In the genomic region with DNA sequence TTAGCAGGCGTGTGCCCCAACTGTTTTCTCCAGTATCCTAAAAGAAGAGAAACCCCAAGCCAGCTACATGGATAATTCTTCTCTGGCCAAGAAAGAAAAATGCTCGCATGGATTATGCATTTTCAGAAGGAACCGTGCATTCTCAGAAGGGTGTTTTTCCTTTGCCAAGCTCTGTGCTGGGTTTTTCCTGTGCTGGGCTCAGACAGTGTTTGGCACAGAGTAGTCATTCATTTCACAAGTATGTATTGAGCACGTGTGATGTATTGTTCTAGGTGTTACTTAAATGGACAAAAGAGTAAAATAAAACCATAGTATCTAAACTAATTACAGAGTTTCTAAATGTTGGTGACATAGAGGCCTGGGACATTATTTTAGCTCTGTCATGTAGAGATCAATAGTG, we compare ENCODE assay signal across 11 cellular contexts.
DNase-seq lines count a peak whose midpoint lies in the region; ATAC-seq and TF ChIP-seq lines count a peak whose summit lies in the region.
"Had no signal": no experiment of that assay in that cellular context is flagged by ENCODE, and none has a peak within 500 bp of the region (broad histone marks: within the 10 kb centered on the region; RNA-seq: fewer than 3 reads in every experiment).

No MANE protein-coding gene starts in this region.

- H3K4me1 Mint-ChIP-seq in WTC11, result peaks cover 15% of the 10 kb centered on the region
- H3K4me1 Mint-ChIP-seq: activated naive CD8-positive, alpha-beta T cell treated with anti-CD3 and anti-CD28 coated beads, Interleukin-2, amount 50 U/mL, for 24 hours; CD4-positive, alpha-beta memory T cell had no signal

- no peaks in the 10 kb centered on the region for H3K4me1 ChIP-seq in NT2/D1 (ENCODE audit: insufficient read depth, insufficient read length)
- peaks cover 13% of the 10 kb centered on the region; the same call in 1 of the 2 replicates for H3K4me1 ChIP-seq in iPS-20b (ENCODE audit: insufficient read depth, low read length)

- H3K27ac ChIP-seq in cingulate gyrus (ENCODE audit: low read depth, low read length) (peak overlapping the region; percentile 52), iPS-20b (ENCODE audit: low read length) (no peak overlapping the region), substantia nigra (ENCODE audit: low read depth, low read length, poor library complexity, severe bottlenecking) (peak overlapping the region; percentile 47)

- H3K4me3 ChIP-seq in NT2/D1 (ENCODE audit: insufficient read length, low read depth), result no peak overlapping the region
- no peak overlapping the region for H3K4me3 ChIP-seq in iPS-20b (ENCODE audit: low read length)

- H3K4me3 Mint-ChIP-seq in WTC11, result no peak overlapping the region
- H3K4me3 Mint-ChIP-seq: activated naive CD8-positive, alpha-beta T cell treated with anti-CD3 and anti-CD28 coated beads, Interleukin-2, amount 50 U/mL, for 24 hours; CD4-positive, alpha-beta memory T cell had no signal

- no peaks in the 10 kb centered on the region for H3K9me3 ChIP-seq in NT2/D1 (ENCODE audit: insufficient read depth, low read length)
- no peaks in the 10 kb centered on the region for H3K9me3 ChIP-seq in iPS-20b (ENCODE audit: insufficient read depth, low read depth, low read length)

- CTCF ChIA-PET in WTC11 (lab: Charles Lee), result interaction anchor here (0.6 to 1.4 kb wide), 4 partner anchors 28 to 50 kb away, joined by 3 to 4 read pairs (median 4); no protein-coding TSS in a partner anchor

- no peak for ATAC-seq in WTC11
- ATAC-seq: activated naive CD8-positive, alpha-beta T cell treated with anti-CD3 and anti-CD28 coated beads, Interleukin-2, amount 50 U/mL, for 24 hours had no signal

- H3K36me3 Mint-ChIP-seq in WTC11, result no peaks in the 10 kb centered on the region
- H3K36me3 Mint-ChIP-seq: CD4-positive, alpha-beta memory T cell had no signal

- H3K36me3 ChIP-seq in NT2/D1 (ENCODE audit: insufficient read depth, insufficient read length, low read length), result no peaks in the 10 kb centered on the region
- no peaks in the 10 kb centered on the region for H3K36me3 ChIP-seq in iPS-20b (ENCODE audit: insufficient read depth, low read depth, low read length)

- POLR2A ChIA-PET in WTC11 (lab: Charles Lee), result no interaction called here

- H3K27me3 Mint-ChIP-seq in WTC11 (ENCODE audit: low read depth), result no peaks in the 10 kb centered on the region

- H3K27me3 ChIP-seq in NT2/D1 (ENCODE audit: insufficient read depth, insufficient read length) (no peaks in the 10 kb centered on the region), iPS-20b (ENCODE audit: insufficient read depth, low read length) (no peaks in the 10 kb centered on the region)

- H3K9ac ChIP-seq in NT2/D1 (ENCODE audit: insufficient read length, low read depth) (peak overlapping the region; percentile 28), iPS-20b (ENCODE audit: low read depth, low read length) (peak overlapping the region; percentile 35; the same call in 1 of the 2 replicates)

- no peak for TF ChIP-seq CTCF in WTC11 (IDR thresholded peaks at IDR 0.05)

- H3K27ac Mint-ChIP-seq in WTC11, result no peak overlapping the region
- H3K27ac Mint-ChIP-seq: activated naive CD8-positive, alpha-beta T cell treated with anti-CD3 and anti-CD28 coated beads, Interleukin-2, amount 50 U/mL, for 24 hours; CD4-positive, alpha-beta memory T cell had no signal

- no peak for DNase-seq in NT2/D1 (ENCODE audit: low read depth, low spot score)
- no peak for DNase-seq in substantia nigra (lab: John Stamatoyannopoulos, UW)
- DNase-seq in germinal center (ENCODE audit: low spot score), result no peak
- DNase-seq in HuH-7 (ENCODE audit: low spot score), result no peak
- DNase-seq in WTC11 (ENCODE audit: low spot score), result no peak
- DNase-seq: activated naive CD8-positive, alpha-beta T cell treated with anti-CD3 and anti-CD28 coated beads, Interleukin-2, amount 50 U/mL, for 24 hours; CD4-positive, alpha-beta memory T cell; GF-D8; Kasumi-1 had no signal

- peaks cover 3% of the 10 kb centered on the region; the same call in 1 of the 2 replicates for H3K9me3 Mint-ChIP-seq in WTC11
- H3K9me3 Mint-ChIP-seq: activated naive CD8-positive, alpha-beta T cell treated with anti-CD3 and anti-CD28 coated beads, Interleukin-2, amount 50 U/mL, for 24 hours had no signal

TF ChIP-seq in WTC11, 78 proteins besides CTCF, POLR2A, EP300 and RAD21 (continues in another document):
- TF ChIP-seq, protein P1, sequence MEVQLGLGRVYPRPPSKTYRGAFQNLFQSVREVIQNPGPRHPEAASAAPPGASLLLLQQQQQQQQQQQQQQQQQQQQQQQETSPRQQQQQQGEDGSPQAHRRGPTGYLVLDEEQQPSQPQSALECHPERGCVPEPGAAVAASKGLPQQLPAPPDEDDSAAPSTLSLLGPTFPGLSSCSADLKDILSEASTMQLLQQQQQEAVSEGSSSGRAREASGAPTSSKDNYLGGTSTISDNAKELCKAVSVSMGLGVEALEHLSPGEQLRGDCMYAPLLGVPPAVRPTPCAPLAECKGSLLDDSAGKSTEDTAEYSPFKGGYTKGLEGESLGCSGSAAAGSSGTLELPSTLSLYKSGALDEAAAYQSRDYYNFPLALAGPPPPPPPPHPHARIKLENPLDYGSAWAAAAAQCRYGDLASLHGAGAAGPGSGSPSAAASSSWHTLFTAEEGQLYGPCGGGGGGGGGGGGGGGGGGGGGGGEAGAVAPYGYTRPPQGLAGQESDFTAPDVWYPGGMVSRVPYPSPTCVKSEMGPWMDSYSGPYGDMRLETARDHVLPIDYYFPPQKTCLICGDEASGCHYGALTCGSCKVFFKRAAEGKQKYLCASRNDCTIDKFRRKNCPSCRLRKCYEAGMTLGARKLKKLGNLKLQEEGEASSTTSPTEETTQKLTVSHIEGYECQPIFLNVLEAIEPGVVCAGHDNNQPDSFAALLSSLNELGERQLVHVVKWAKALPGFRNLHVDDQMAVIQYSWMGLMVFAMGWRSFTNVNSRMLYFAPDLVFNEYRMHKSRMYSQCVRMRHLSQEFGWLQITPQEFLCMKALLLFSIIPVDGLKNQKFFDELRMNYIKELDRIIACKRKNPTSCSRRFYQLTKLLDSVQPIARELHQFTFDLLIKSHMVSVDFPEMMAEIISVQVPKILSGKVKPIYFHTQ (CRISPR knock-in tag; IDR thresholded peaks at IDR 0.05), result no peak
- TF ChIP-seq, protein P2, sequence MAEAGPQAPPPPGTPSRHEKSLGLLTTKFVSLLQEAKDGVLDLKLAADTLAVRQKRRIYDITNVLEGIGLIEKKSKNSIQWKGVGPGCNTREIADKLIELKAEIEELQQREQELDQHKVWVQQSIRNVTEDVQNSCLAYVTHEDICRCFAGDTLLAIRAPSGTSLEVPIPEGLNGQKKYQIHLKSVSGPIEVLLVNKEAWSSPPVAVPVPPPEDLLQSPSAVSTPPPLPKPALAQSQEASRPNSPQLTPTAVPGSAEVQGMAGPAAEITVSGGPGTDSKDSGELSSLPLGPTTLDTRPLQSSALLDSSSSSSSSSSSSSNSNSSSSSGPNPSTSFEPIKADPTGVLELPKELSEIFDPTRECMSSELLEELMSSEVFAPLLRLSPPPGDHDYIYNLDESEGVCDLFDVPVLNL (CRISPR knock-in tag; IDR thresholded peaks at IDR 0.05; ENCODE audit: borderline replicate concordance, low read depth), result no peak
- TF ChIP-seq, protein P3, sequence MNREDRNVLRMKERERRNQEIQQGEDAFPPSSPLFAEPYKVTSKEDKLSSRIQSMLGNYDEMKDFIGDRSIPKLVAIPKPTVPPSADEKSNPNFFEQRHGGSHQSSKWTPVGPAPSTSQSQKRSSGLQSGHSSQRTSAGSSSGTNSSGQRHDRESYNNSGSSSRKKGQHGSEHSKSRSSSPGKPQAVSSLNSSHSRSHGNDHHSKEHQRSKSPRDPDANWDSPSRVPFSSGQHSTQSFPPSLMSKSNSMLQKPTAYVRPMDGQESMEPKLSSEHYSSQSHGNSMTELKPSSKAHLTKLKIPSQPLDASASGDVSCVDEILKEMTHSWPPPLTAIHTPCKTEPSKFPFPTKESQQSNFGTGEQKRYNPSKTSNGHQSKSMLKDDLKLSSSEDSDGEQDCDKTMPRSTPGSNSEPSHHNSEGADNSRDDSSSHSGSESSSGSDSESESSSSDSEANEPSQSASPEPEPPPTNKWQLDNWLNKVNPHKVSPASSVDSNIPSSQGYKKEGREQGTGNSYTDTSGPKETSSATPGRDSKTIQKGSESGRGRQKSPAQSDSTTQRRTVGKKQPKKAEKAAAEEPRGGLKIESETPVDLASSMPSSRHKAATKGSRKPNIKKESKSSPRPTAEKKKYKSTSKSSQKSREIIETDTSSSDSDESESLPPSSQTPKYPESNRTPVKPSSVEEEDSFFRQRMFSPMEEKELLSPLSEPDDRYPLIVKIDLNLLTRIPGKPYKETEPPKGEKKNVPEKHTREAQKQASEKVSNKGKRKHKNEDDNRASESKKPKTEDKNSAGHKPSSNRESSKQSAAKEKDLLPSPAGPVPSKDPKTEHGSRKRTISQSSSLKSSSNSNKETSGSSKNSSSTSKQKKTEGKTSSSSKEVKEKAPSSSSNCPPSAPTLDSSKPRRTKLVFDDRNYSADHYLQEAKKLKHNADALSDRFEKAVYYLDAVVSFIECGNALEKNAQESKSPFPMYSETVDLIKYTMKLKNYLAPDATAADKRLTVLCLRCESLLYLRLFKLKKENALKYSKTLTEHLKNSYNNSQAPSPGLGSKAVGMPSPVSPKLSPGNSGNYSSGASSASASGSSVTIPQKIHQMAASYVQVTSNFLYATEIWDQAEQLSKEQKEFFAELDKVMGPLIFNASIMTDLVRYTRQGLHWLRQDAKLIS (CRISPR knock-in tag; IDR thresholded peaks at IDR 0.05; ENCODE audit: borderline replicate concordance), result no peak
- TF ChIP-seq HMGA2 (CRISPR knock-in tag; IDR thresholded peaks at IDR 0.05) (no peak), ZNF138 (CRISPR knock-in tag; conservative IDR thresholded peaks at IDR 0.05) (no peak)
- TF ChIP-seq, protein P4, sequence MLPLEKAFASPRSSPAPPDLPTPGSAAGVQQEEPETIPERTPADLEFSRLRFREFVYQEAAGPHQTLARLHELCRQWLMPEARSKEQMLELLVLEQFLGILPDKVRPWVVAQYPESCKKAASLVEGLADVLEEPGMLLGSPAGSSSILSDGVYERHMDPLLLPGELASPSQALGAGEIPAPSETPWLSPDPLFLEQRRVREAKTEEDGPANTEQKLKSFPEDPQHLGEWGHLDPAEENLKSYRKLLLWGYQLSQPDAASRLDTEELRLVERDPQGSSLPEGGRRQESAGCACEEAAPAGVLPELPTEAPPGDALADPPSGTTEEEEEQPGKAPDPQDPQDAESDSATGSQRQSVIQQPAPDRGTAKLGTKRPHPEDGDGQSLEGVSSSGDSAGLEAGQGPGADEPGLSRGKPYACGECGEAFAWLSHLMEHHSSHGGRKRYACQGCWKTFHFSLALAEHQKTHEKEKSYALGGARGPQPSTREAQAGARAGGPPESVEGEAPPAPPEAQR (CRISPR knock-in tag; IDR thresholded peaks at IDR 0.05), result no peak
